Comparison of ENCODE assay signal across 8 cellular contexts in the genomic region with DNA sequence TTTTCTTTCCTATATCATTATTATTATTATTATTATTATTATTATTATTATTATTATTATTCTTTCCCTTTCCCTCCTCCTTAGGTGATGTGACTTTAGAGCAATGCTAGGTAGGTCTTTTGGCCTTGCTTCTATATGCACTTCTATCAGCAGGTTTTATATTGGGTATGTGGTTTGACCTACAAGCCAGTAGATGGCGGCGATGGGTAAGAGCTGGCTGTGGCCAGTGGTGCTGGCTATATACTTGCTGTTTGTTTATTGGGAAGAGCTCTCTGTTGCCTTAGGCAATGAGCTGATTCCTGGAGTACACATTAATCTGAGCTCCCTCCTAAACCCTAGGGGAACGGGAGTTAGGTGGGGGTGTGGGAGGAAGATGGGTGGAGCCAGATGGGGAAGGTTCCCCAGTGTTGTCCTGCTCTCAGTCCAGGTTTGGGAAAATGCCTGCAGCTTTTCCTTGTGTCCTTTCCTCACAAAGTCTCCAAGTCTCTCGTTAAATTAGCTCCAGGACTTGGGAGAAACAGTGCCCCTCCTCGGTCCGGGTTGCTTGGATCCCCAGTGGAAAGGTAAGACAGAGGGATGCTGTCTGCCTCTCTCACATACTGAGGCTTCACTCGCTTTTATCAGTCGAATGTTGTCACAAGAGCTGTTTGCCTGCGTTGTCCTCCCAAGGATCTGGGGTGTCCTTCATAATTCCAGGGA.
DNase-seq lines count a peak whose midpoint lies in the region; ATAC-seq and TF ChIP-seq lines count a peak whose summit lies in the region.
"Not testable (repeated sequence)": the region's sequence is repeated elsewhere in the genome, so short reads cannot be mapped to it uniquely, and the experiment has no call there.

No MANE protein-coding gene starts in this region.

- not testable (repeated sequence) for H3K23ac ChIP-seq in mesendoderm (ENCODE audit: low read length)

- not testable (repeated sequence) for H3K9ac ChIP-seq in mesendoderm (ENCODE audit: low read length)

- H3K27me3 ChIP-seq in mesendoderm (ENCODE audit: insufficient read depth, low read length, poor library complexity) = not testable (repeated sequence)

- not testable (repeated sequence) for H3K79me1 ChIP-seq in mesendoderm (ENCODE audit: low read length)

- H2AK5ac ChIP-seq in mesendoderm (ENCODE audit: low read length) = not testable (repeated sequence)

- H3K4me3 ChIP-seq in mesendoderm (ENCODE audit: low read length) = not testable (repeated sequence)

- WGBS in mesendoderm (ENCODE audit: extremely low coverage, insufficient coverage, low lambda C conversion rate) = no CpG with 5 or more reads among the region's 9 CpGs

- not testable (repeated sequence) for H3K4ac ChIP-seq in mesendoderm (ENCODE audit: low read depth, low read length)

- DNase-seq in ELF-1 (ENCODE audit: low read depth, low spot score) (peak; percentile 63), HS-27A (ENCODE audit: low read depth) (peak; percentile 0), NCI-H82 (lab: John Stamatoyannopoulos, UW) (peak; percentile 91), erythroblast (lab: John Stamatoyannopoulos, UW) (peak; percentile 61 to 68), mesendoderm (peak; percentile 75)
- DNase-seq in activated CD4-positive, alpha-beta memory T cell treated with anti-CD3 and anti-CD28 coated beads, Interleukin-2, amount 10 ng/mL, durations not matched to agents 7 days and 5 days = peak; percentile 52
- peak; percentile 7 for DNase-seq in stimulated activated naive CD8-positive, alpha-beta T cell treated with anti-CD3 and anti-CD28 coated beads, Interleukin-15, Interleukin-2, amounts not matched to agents 100 U/mL and 50 U/mL, for 24 hours

- not testable (repeated sequence) for H3K36me3 Mint-ChIP-seq in activated CD4-positive, alpha-beta memory T cell treated with anti-CD3 and anti-CD28 coated beads, Interleukin-2, amount 10 ng/mL, durations not matched to agents 7 days and 5 days (ENCODE audit: low read depth)

- peak; percentile 86 for ATAC-seq in GM21529 (IDR thresholded peaks at IDR 0.05; ENCODE audit: unreplicated experiment)
- peak; percentile 65 for ATAC-seq in stimulated activated naive CD8-positive, alpha-beta T cell treated with anti-CD3 and anti-CD28 coated beads, Interleukin-15, Interleukin-2, amounts not matched to agents 100 U/mL and 50 U/mL, for 24 hours

- not testable (repeated sequence) for H3K4me1 ChIP-seq in mesendoderm (ENCODE audit: control insufficient read depth, low read depth, low read length)

- not testable (repeated sequence) for H2BK120ac ChIP-seq in mesendoderm (ENCODE audit: low read depth, low read length)

- not testable (repeated sequence) for H3K9me3 Mint-ChIP-seq in activated CD4-positive, alpha-beta memory T cell treated with anti-CD3 and anti-CD28 coated beads, Interleukin-2, amount 10 ng/mL, durations not matched to agents 7 days and 5 days

- not testable (repeated sequence) for H3K56ac ChIP-seq in mesendoderm (ENCODE audit: low read length)

- not testable (repeated sequence) for TF ChIP-seq POLR2A in erythroblast (IDR thresholded peaks at IDR 0.05; ENCODE audit: low read length)

- not testable (repeated sequence) for H3K18ac ChIP-seq in mesendoderm (ENCODE audit: low read length)

- H3K4me2 ChIP-seq in mesendoderm (ENCODE audit: low read length) = not testable (repeated sequence)

- H4K5ac ChIP-seq in mesendoderm (ENCODE audit: low read length) = not testable (repeated sequence)

- not testable (repeated sequence) for H3K27ac ChIP-seq in mesendoderm (ENCODE audit: low read depth, low read length)

- not testable (repeated sequence) for H3K79me2 ChIP-seq in mesendoderm (ENCODE audit: control insufficient read depth, insufficient read depth, low read length)

- H2BK5ac ChIP-seq in mesendoderm (ENCODE audit: low read length) = not testable (repeated sequence)

- H2BK15ac ChIP-seq in mesendoderm (replicated peaks; ENCODE audit: low read depth) = not testable (repeated sequence)

- not testable (repeated sequence) for H3K4me3 Mint-ChIP-seq in activated CD4-positive, alpha-beta memory T cell treated with anti-CD3 and anti-CD28 coated beads, Interleukin-2, amount 10 ng/mL, durations not matched to agents 7 days and 5 days

- not testable (repeated sequence) for H4K8ac ChIP-seq in mesendoderm (ENCODE audit: low read depth, low read length)

- H3K36me3 ChIP-seq in mesendoderm (ENCODE audit: control insufficient read depth, insufficient read depth, low read length) = not testable (repeated sequence)

- H3K27ac Mint-ChIP-seq in activated CD4-positive, alpha-beta memory T cell treated with anti-CD3 and anti-CD28 coated beads, Interleukin-2, amount 10 ng/mL, durations not matched to agents 7 days and 5 days = not testable (repeated sequence)

- H3K4me1 Mint-ChIP-seq in activated CD4-positive, alpha-beta memory T cell treated with anti-CD3 and anti-CD28 coated beads, Interleukin-2, amount 10 ng/mL, durations not matched to agents 7 days and 5 days = not testable (repeated sequence)

- CTCF ChIA-PET in activated CD4-positive, alpha-beta memory T cell treated with anti-CD3 and anti-CD28 coated beads, Interleukin-2, amount 10 ng/mL, durations not matched to agents 7 days and 5 days (lab: Charles Lee) = interaction anchor here (0.9 kb wide), 1 partner anchor 82 kb away, joined by 3 read pairs; no protein-coding TSS in a partner anchor

- peaks cover 13% of the 10 kb centered on the region for H3K27me3 Mint-ChIP-seq in activated CD4-positive, alpha-beta memory T cell treated with anti-CD3 and anti-CD28 coated beads, Interleukin-2, amount 10 ng/mL, durations not matched to agents 7 days and 5 days

- POLR2A ChIA-PET in activated CD4-positive, alpha-beta memory T cell treated with anti-CD3 and anti-CD28 coated beads, Interleukin-2, amount 10 ng/mL, durations not matched to agents 7 days and 5 days (lab: Charles Lee) = not testable (repeated sequence)

Comparison
In these comparisons a context has a peak if more than half of its experiments do, and no peak if none do; other contexts are left out.
1. DNase-seq: peak in every context shown above with its lines; median percentile 91 in NCI-H82; 75 in mesendoderm; 64 in erythroblast; 63 in ELF-1; 52 in activated CD4-positive, alpha-beta memory T cell treated with anti-CD3 and anti-CD28 coated beads, Interleukin-2, amount 10 ng/mL, durations not matched to agents 7 days and 5 days; 7 in stimulated activated naive CD8-positive, alpha-beta T cell treated with anti-CD3 and anti-CD28 coated beads, Interleukin-15, Interleukin-2, amounts not matched to agents 100 U/mL and 50 U/mL, for 24 hours; 0 in HS-27A.